Comparison of ENCODE assay signal across 1 cellular context in genomic region chr3:48633743-48634142, GRCh38.
TF ChIP-seq lines count a peak whose summit lies in the region.

No MANE protein-coding gene starts in this region.

TF ChIP-seq in HCT116, 20 proteins besides CTCF, POLR2A, EP300 and RAD21:
- TF ChIP-seq CBX3 (IDR thresholded peaks at IDR 0.05; ENCODE audit: low read depth) = no peak
- no peak for TF ChIP-seq EZH2phosphoT487 (IDR thresholded peaks at IDR 0.05; ENCODE audit: borderline replicate concordance)
- TF ChIP-seq MAX (IDR thresholded peaks at IDR 0.05) = no peak
- no peak for TF ChIP-seq SP1 (IDR thresholded peaks at IDR 0.05; ENCODE audit: low read depth)
